In the genomic region with DNA sequence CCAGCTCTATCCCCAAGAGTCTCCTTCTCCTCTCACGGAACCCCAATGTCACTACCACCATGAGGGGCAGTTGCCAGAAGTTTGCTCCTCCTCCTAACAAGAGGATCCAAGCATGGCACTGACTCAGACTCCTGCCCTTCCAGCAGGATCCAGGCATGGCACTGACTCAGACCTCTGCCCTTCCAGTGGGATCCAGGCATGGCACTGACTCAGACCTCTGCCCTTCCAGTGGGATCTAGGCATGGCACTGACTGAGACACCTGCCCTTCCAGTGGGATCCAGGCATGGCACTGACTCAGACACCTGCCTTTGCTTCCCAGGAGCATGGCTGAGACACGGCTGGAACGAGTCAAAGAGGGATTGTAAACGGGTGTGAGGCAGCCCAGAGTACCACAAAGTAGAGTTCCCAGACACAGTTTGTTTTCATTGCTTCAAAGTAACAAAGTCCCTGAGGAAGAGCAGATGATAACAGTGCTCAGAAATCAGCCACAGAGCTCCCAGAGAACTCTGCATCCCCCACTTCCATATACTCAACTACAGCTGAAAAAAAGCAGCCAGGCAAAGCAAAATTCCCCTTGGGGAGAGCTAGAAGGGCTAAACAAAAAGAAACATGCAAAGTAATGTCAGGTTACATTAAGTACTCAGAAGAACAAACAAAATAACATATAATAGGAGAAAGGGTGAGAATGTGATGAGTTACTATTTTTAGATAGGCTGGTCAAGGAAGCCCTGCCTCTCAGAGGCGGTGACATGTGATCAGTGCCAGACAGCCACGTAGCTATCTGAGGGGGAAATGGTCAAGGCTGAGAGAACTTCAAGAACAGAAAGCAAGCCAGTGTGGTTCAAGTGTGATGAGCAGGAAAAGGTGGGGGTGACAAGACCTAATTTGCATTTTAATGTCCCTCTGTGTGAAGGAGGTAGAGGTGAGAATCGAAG, we compare ENCODE assay signal across 9 cellular contexts. TPM values are rescaled to one million over a fixed set of nuclear protein-coding genes. Genes with fewer than 3 reads are reported as not detected.
DNase-seq lines count a peak whose midpoint lies in the region; ATAC-seq, FAIRE-seq and TF ChIP-seq lines count a peak whose summit lies in the region.
"Had no signal": no experiment of that assay in that cellular context is flagged by ENCODE, and none has a peak within 500 bp of the region (broad histone marks: within the 10 kb centered on the region; RNA-seq: fewer than 3 reads in every experiment).

No MANE protein-coding gene starts in this region.

- TF ChIP-seq CTCF in Loucy (conservative IDR thresholded peaks at IDR 0.05; ENCODE audit: low read length) (no peak), HepG2 (CRISPR knock-in tag; IDR thresholded peaks at IDR 0.05) (no peak), glutamatergic neuron (IDR thresholded peaks at IDR 0.05; ENCODE audit: partially characterized antibody, unreplicated experiment) (no peak)

- H3F3A ChIP-seq in Loucy (ENCODE audit: low read depth) = no peaks in the 10 kb centered on the region; the same call in 1 of the 2 replicates

- peaks cover 31% of the 10 kb centered on the region for H3K4me1 Mint-ChIP-seq in activated T-cell treated with anti-CD3 and anti-CD28 coated beads, Interleukin-2, amount 50 U/mL, for 24 hours (ENCODE audit: low read depth)
- peaks cover 9% of the 10 kb centered on the region for H3K4me1 Mint-ChIP-seq in glutamatergic neuron (ENCODE audit: low read depth, unreplicated experiment)

- H3K9me3 Mint-ChIP-seq in activated T-cell treated with anti-CD3 and anti-CD28 coated beads, Interleukin-2, amount 50 U/mL, for 24 hours = no peaks in the 10 kb centered on the region
- peaks cover 1% of the 10 kb centered on the region for H3K9me3 Mint-ChIP-seq in glutamatergic neuron (ENCODE audit: unreplicated experiment)

- H3K9me2 ChIP-seq in Loucy (replicated peaks; ENCODE audit: low read depth, low read length) = no peaks in the 10 kb centered on the region

- no peak overlapping the region for H2AFZ ChIP-seq in Loucy (ENCODE audit: low read length)
- H2AFZ ChIP-seq in HepG2 (ENCODE audit: low read length) = peak overlapping the region; percentile 42

- H3K4me1 ChIP-seq in Loucy (ENCODE audit: insufficient read depth, low read length, poor library complexity, severe bottlenecking) = peaks cover 62% of the 10 kb centered on the region
- peaks cover 34% of the 10 kb centered on the region for H3K4me1 ChIP-seq in HepG2 (ENCODE audit: insufficient read depth, low read length)

- H3K4me3 ChIP-seq in Loucy (ENCODE audit: low read length, poor library complexity, severe bottlenecking) (peak overlapping the region; percentile 88), HepG2 (replicated peaks in 1 of 3; ENCODE audit: insufficient read depth in 1 of 3, low read depth in 2 of 3, low read length in 3 of 3) (no peak overlapping the region)

- CTCF ChIA-PET in HepG2 (lab: Yijun Ruan, JAX; ENCODE audit: low intra/inter-chr PET ratio, low total read pairs) = no interaction called here

- H3K36me3 Mint-ChIP-seq in activated T-cell treated with anti-CD3 and anti-CD28 coated beads, Interleukin-2, amount 50 U/mL, for 24 hours (ENCODE audit: low read depth) = peaks cover 65% of the 10 kb centered on the region
- no peaks in the 10 kb centered on the region for H3K36me3 Mint-ChIP-seq in glutamatergic neuron (ENCODE audit: unreplicated experiment)

- no peak for ATAC-seq in HepG2

- intact Hi-C loops in HepG2 (cut with micrococcal nuclease; ENCODE audit: unreplicated experiment) = no loop called here

- H3K79me2 ChIP-seq in Loucy (ENCODE audit: insufficient read depth, low read length) = peaks cover 92% of the 10 kb centered on the region
- H3K79me2 ChIP-seq in HepG2 (ENCODE audit: insufficient read depth, low read length) = peaks cover 34% of the 10 kb centered on the region

- TF ChIP-seq POLR2A in HepG2 (IDR thresholded peaks at IDR 0.05; ENCODE audit: insufficient read depth in 1 of 2, low read depth in 2 of 2, low read length in 2 of 2) = no peak

- H3K9me3 ChIP-seq in Loucy (ENCODE audit: insufficient read depth, low read depth, low read length) = no peaks in the 10 kb centered on the region
- no peaks in the 10 kb centered on the region for H3K9me3 ChIP-seq in HepG2 (ENCODE audit: low read length)

- no TSS peak for BruUV-seq in HepG2 (replicated peaks; lab: Mats Ljungman, UMichigan)

- DNase-seq in activated gamma-delta T cell treated with Interleukin-2 at 50 U/mL for 16 hours (peak; percentile 40), activated gamma-delta T cell (lab: John Stamatoyannopoulos, UW) (no peak), HCEC 1CT (peak; percentile 20), HepG2 (ENCODE audit: low spot score) (no peak), glutamatergic neuron (no peak), foreskin melanocyte (no peak)
- no peak for DNase-seq in activated T-cell treated with anti-CD3 and anti-CD28 coated beads, Interleukin-2, amount 50 U/mL, for 24 hours

- peak overlapping the region; percentile 11 for H3K27ac Mint-ChIP-seq in activated T-cell treated with anti-CD3 and anti-CD28 coated beads, Interleukin-2, amount 50 U/mL, for 24 hours
- no peak overlapping the region for H3K27ac Mint-ChIP-seq in glutamatergic neuron (ENCODE audit: unreplicated experiment)

- H3K4me3 Mint-ChIP-seq in activated T-cell treated with anti-CD3 and anti-CD28 coated beads, Interleukin-2, amount 50 U/mL, for 24 hours = peak overlapping the region; percentile 21
- no peak overlapping the region for H3K4me3 Mint-ChIP-seq in glutamatergic neuron (ENCODE audit: unreplicated experiment)

- in situ Hi-C loops in HepG2 (cut with HindIII; ENCODE audit: extremely low pct_ligation_motif_present, low pct_unique_long_range_greater_than_20kb) = no loop called here

- TF ChIP-seq EP300 in HepG2 (IDR thresholded peaks at IDR 0.05; ENCODE audit: low read depth in 2 of 2, low read length in 2 of 2) (no peak), HepG2 (CRISPR knock-in tag; IDR thresholded peaks at IDR 0.05; ENCODE audit: borderline replicate concordance) (no peak)

- POLR2A ChIA-PET in HepG2 (lab: Yijun Ruan, JAX) = no interaction called here

- 83% methylated on average over 7 of the region's 7 CpGs for WGBS in HepG2 (ENCODE audit: low lambda C conversion rate)

- H4K20me1 ChIP-seq in Loucy (ENCODE audit: insufficient read depth, low read length, poor library complexity, severe bottlenecking) (peaks cover 49% of the 10 kb centered on the region), HepG2 (ENCODE audit: insufficient read depth, low read length) (no peaks in the 10 kb centered on the region)

- H3K27ac ChIP-seq in HepG2 (ENCODE audit: extremely low read length, insufficient read depth, low read length) = no peak overlapping the region

- no peak for FAIRE-seq in HepG2 (lab: Jason Lieb, UNC)

- H3K27me3 ChIP-seq in Loucy (ENCODE audit: insufficient read depth, low read length, poor library complexity, severe bottlenecking) (no peaks in the 10 kb centered on the region), HepG2 (ENCODE audit: control insufficient read depth in 1 of 2, insufficient read depth in 2 of 2, low read length in 2 of 2) (peaks cover 0 to 2% of the 10 kb centered on the region in 2 experiments; a peak in 2 of 5 replicates)

- peaks cover 7% of the 10 kb centered on the region for H3K27me3 Mint-ChIP-seq in activated T-cell treated with anti-CD3 and anti-CD28 coated beads, Interleukin-2, amount 50 U/mL, for 24 hours
- peaks cover 2% of the 10 kb centered on the region for H3K27me3 Mint-ChIP-seq in glutamatergic neuron (ENCODE audit: unreplicated experiment)

- TF ChIP-seq RAD21 in HepG2 (CRISPR knock-in tag; IDR thresholded peaks at IDR 0.05) = no peak

- H3K36me3 ChIP-seq in Loucy (ENCODE audit: insufficient read depth, low read length) (peaks cover 36% of the 10 kb centered on the region), HepG2 (replicated peaks in 1 of 2; ENCODE audit: control insufficient read depth in 1 of 2, insufficient read depth in 2 of 2, low read length in 2 of 2) (peaks cover 12 to 46% of the 10 kb centered on the region in 2 experiments)

- H3K4me2 ChIP-seq in Loucy (ENCODE audit: low read depth, low read length, poor library complexity, severe bottlenecking) = peak overlapping the region; percentile 97
- H3K4me2 ChIP-seq in HepG2 (ENCODE audit: low read depth, low read length) = peak overlapping the region; percentile 10

- H3K9ac ChIP-seq in Loucy (ENCODE audit: low read depth, low read length, poor library complexity, severe bottlenecking) (peak overlapping the region; percentile 64), HepG2 (ENCODE audit: insufficient read depth, low read depth, low read length) (peak overlapping the region; percentile 24; the same call in 1 of the 2 replicates)

RNA-seq across cellular contexts. Expression of a gene that starts 3.0 kb away (rescaled TPM):
- total RNA-seq in HepG2 (2016; rRNA removed; fragmentation: Illumina TruSeq; extraction: Trizol) = 52.6 and 84.1 TPM in 2 replicates
- total RNA-seq in HepG2 (2016; cell fraction: cytosol; rRNA removed; fragmentation: Illumina TruSeq; extraction: Trizol; ENCODE audit: low read depth) = 14.4 and 21.2 TPM in 2 replicates
- total RNA-seq in HepG2 (2016; cell fraction: insoluble cytoplasmic fraction; rRNA removed; fragmentation: Illumina TruSeq; extraction: Trizol) = 53.4 and 80.3 TPM in 2 replicates
- total RNA-seq in HepG2 (2016; cell fraction: membrane; rRNA removed; fragmentation: Illumina TruSeq; extraction: Trizol) = 21.2 and 25.6 TPM in 2 replicates
- 62.6 and 67.1 TPM in 2 replicates for total RNA-seq in HepG2 (2016; cell fraction: nucleus; rRNA removed; fragmentation: Illumina TruSeq; extraction: Trizol)
- polyA plus RNA-seq in HepG2 (2011; rRNA removed) = 15.2 and 27.8 TPM in 2 replicates
- 12.7 and 14.5 TPM in 2 replicates for polyA plus RNA-seq in HepG2 (2011; cell fraction: cytosol; rRNA removed)
- polyA plus RNA-seq in HepG2 (2011; cell fraction: nucleus; rRNA removed) = 11.0 and 14.9 TPM in 2 replicates
- polyA plus RNA-seq in HepG2 (2012) = 12.0 and 29.8 TPM in 2 replicates
- polyA plus RNA-seq in HepG2 (2016; cell fraction: cytosol; fragmentation: Illumina TruSeq; extraction: Trizol; ENCODE audit: low read depth) = 6.3 and 8.5 TPM in 2 replicates
- 66.9 and 69.6 TPM in 2 replicates for polyA plus RNA-seq in HepG2 (2016; cell fraction: insoluble cytoplasmic fraction; fragmentation: Illumina TruSeq; extraction: Trizol; ENCODE audit: low read depth)
- 8.4 and 12.9 TPM in 2 replicates for polyA plus RNA-seq in HepG2 (2016; cell fraction: membrane; fragmentation: Illumina TruSeq; extraction: Trizol; ENCODE audit: low read depth)
- polyA plus RNA-seq in HepG2 (2016; cell fraction: nucleus; fragmentation: Illumina TruSeq; extraction: Trizol; ENCODE audit: insufficient read depth, low read depth) = 38.8 and 40.6 TPM in 2 replicates
- 37.0 and 58.7 TPM in 2 replicates for polyA minus RNA-seq in HepG2 (2011; rRNA and poly(A)+ RNA removed; ENCODE audit: low replicate concordance)
- polyA minus RNA-seq in HepG2 (2011; cell fraction: cytosol; rRNA and poly(A)+ RNA removed) = 18.4 and 31.0 TPM in 2 replicates
- polyA minus RNA-seq in HepG2 (2011; cell fraction: nucleus; rRNA and poly(A)+ RNA removed) = 74.3 and 94.2 TPM in 2 replicates
- 10.0 TPM for total RNA-seq in glutamatergic neuron (ENCODE audit: unreplicated experiment)

RNA-seq across cellular contexts. Expression of a gene that starts 57.5 kb away (rescaled TPM):
- not detected in 2 replicates for total RNA-seq in HepG2 (2016; rRNA removed; fragmentation: Illumina TruSeq; extraction: Trizol)
- not detected in 2 replicates for total RNA-seq in HepG2 (2016; cell fraction: cytosol; rRNA removed; fragmentation: Illumina TruSeq; extraction: Trizol; ENCODE audit: low read depth)
- total RNA-seq in HepG2 (2016; cell fraction: insoluble cytoplasmic fraction; rRNA removed; fragmentation: Illumina TruSeq; extraction: Trizol) = not detected in 2 replicates
- not detected in 2 replicates for total RNA-seq in HepG2 (2016; cell fraction: membrane; rRNA removed; fragmentation: Illumina TruSeq; extraction: Trizol)
- not detected in 2 replicates for total RNA-seq in HepG2 (2016; cell fraction: nucleus; rRNA removed; fragmentation: Illumina TruSeq; extraction: Trizol)
- not detected in 2 replicates for polyA plus RNA-seq in HepG2 (2011; rRNA removed)
- polyA plus RNA-seq in HepG2 (2011; cell fraction: cytosol; rRNA removed) = not detected in 2 replicates
- polyA plus RNA-seq in HepG2 (2011; cell fraction: nucleus; rRNA removed) = not detected in 2 replicates
- 0.11 TPM in 1 of 2 replicates, not detected in the other for polyA plus RNA-seq in HepG2 (2012)
- polyA plus RNA-seq in HepG2 (2016; cell fraction: cytosol; fragmentation: Illumina TruSeq; extraction: Trizol; ENCODE audit: low read depth) = not detected in 2 replicates
- not detected in 2 replicates for polyA plus RNA-seq in HepG2 (2016; cell fraction: insoluble cytoplasmic fraction; fragmentation: Illumina TruSeq; extraction: Trizol; ENCODE audit: low read depth)
- not detected in 2 replicates for polyA plus RNA-seq in HepG2 (2016; cell fraction: membrane; fragmentation: Illumina TruSeq; extraction: Trizol; ENCODE audit: low read depth)
- polyA plus RNA-seq in HepG2 (2016; cell fraction: nucleus; fragmentation: Illumina TruSeq; extraction: Trizol; ENCODE audit: insufficient read depth, low read depth) = not detected in 2 replicates
- not detected in 2 replicates for polyA minus RNA-seq in HepG2 (2011; rRNA and poly(A)+ RNA removed; ENCODE audit: low replicate concordance)
- not detected in 2 replicates for polyA minus RNA-seq in HepG2 (2011; cell fraction: cytosol; rRNA and poly(A)+ RNA removed)
- polyA minus RNA-seq in HepG2 (2011; cell fraction: nucleus; rRNA and poly(A)+ RNA removed) = not detected in 2 replicates
- total RNA-seq in glutamatergic neuron (ENCODE audit: unreplicated experiment) = 1.4 TPM
- polyA plus RNA-seq: esophagus had no signal

Comparison
In these comparisons a context has a peak if more than half of its experiments do, and no peak if none do; other contexts are left out.
1. DNase-seq: peak in activated gamma-delta T cell treated with Interleukin-2 at 50 U/mL for 16 hours (single experiment) and HCEC 1CT (single experiment); none in activated gamma-delta T cell (single experiment), activated T-cell treated with anti-CD3 and anti-CD28 coated beads, Interleukin-2, amount 50 U/mL, for 24 hours (single experiment), HepG2 (single experiment), glutamatergic neuron (single experiment) and foreskin melanocyte (single experiment).